In the genomic region with DNA sequence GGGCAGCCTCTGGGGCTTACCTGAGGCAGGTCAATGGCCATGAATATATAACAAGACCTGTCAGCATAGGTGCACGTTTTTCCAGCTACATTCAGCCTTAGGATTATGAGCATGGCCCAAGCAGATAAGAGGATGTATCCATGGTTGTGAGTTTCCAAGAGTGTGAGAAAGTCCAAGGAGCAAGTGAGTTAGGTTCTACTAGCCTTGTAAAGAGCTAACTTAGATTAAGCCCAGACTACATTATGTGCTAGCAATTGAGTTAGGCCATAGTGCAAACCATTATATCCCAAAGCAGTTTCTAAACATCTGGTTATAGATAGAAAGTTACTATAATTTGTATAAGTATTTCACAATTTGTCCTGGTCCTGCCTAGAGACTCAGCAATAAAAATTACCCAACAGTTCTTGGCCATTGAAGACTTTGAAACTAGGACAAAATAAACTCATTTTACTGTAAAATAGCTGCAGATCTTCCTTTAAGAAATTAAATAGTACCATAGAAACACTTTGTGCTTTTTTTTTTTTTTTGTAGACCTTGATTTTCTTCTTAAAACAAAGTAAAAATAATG, we compare ENCODE assay signal across 1 cellular context.
TF ChIP-seq lines count a peak whose summit lies in the region.

No MANE protein-coding gene starts in this region.

TF ChIP-seq in IMR-90, 13 proteins besides CTCF, POLR2A, EP300 and RAD21:
- TF ChIP-seq CEBPB (IDR thresholded peaks at IDR 0.05; ENCODE audit: low read depth, low read length) (peak; percentile 42; the same call in 1 of the 2 replicates), NFE2L2 (IDR thresholded peaks at IDR 0.05; ENCODE audit: low read depth, low read length) (no peak)
